Comparison of ENCODE assay signal across 11 cellular contexts in genomic region chr2:181915096-181915495, GRCh38.
"Had no signal": no experiment of that assay in that cellular context is flagged by ENCODE, and none has a peak within 500 bp of the region (broad histone marks: within the 10 kb centered on the region; RNA-seq: fewer than 3 reads in every experiment).

No MANE protein-coding gene starts in this region.

- H3K27me3 ChIP-seq: esophagus squamous epithelium, gastrocnemius medialis, heart right ventricle, sigmoid colon had no signal

- DNase-seq: activated CD4-positive, alpha-beta T cell treated with anti-CD3 and anti-CD28 coated beads, Interleukin-2, amount 50 U/mL, for 1 hour; activated effector memory CD4-positive, alpha-beta T cell treated with Interleukin-2 at 50 U/mL for 16 hours; esophagus squamous epithelium; gastrocnemius medialis; heart right ventricle; sigmoid colon; stimulated activated CD4-positive, alpha-beta T cell treated with anti-CD3 and anti-CD28 coated beads, Interleukin-4, amount 100 ng/mL, for 1 hour; T-helper 2 cell had no signal

- H3K27ac Mint-ChIP-seq: activated naive CD4-positive, alpha-beta T cell treated with anti-CD3 and anti-CD28 coated beads, Interleukin-2, amount 50 U/mL, for 24 hours; natural killer cell treated with Interleukin-12 subunit alpha and Interleukin-12 subunit beta and Interleukin-15 and Interleukin-18, amount 100 ng/mL, for 72 hours; stimulated activated naive CD8-positive, alpha-beta T cell treated with anti-CD3 and anti-CD28 coated beads, Interleukin-15, Interleukin-2, amounts not matched to agents 100 ng/mL and 50 ng/mL, for 24 hours had no signal

- H3K27me3 Mint-ChIP-seq: activated naive CD4-positive, alpha-beta T cell treated with anti-CD3 and anti-CD28 coated beads, Interleukin-2, amount 50 U/mL, for 24 hours; natural killer cell treated with Interleukin-12 subunit alpha and Interleukin-12 subunit beta and Interleukin-15 and Interleukin-18, amount 100 ng/mL, for 72 hours; stimulated activated naive CD8-positive, alpha-beta T cell treated with anti-CD3 and anti-CD28 coated beads, Interleukin-15, Interleukin-2, amounts not matched to agents 100 ng/mL and 50 ng/mL, for 24 hours had no signal

- H3K4me3 Mint-ChIP-seq: activated naive CD4-positive, alpha-beta T cell treated with anti-CD3 and anti-CD28 coated beads, Interleukin-2, amount 50 U/mL, for 24 hours; natural killer cell treated with Interleukin-12 subunit alpha and Interleukin-12 subunit beta and Interleukin-15 and Interleukin-18, amount 100 ng/mL, for 72 hours; stimulated activated naive CD8-positive, alpha-beta T cell treated with anti-CD3 and anti-CD28 coated beads, Interleukin-15, Interleukin-2, amounts not matched to agents 100 ng/mL and 50 ng/mL, for 24 hours had no signal

- H3K9me3 ChIP-seq: esophagus squamous epithelium, gastrocnemius medialis, heart right ventricle, sigmoid colon had no signal

- H3K4me1 ChIP-seq: gastrocnemius medialis had no signal

- ATAC-seq: gastrocnemius medialis; heart right ventricle; natural killer cell treated with Interleukin-12 subunit alpha and Interleukin-12 subunit beta and Interleukin-15 and Interleukin-18, amount 100 ng/mL, for 72 hours had no signal

- H3K27ac ChIP-seq: esophagus squamous epithelium, gastrocnemius medialis, heart right ventricle, sigmoid colon had no signal

- H3K4me3 ChIP-seq: esophagus squamous epithelium, gastrocnemius medialis, heart right ventricle, sigmoid colon had no signal
